ENCODE assay signal across 8 cellular contexts in the genomic region with DNA sequence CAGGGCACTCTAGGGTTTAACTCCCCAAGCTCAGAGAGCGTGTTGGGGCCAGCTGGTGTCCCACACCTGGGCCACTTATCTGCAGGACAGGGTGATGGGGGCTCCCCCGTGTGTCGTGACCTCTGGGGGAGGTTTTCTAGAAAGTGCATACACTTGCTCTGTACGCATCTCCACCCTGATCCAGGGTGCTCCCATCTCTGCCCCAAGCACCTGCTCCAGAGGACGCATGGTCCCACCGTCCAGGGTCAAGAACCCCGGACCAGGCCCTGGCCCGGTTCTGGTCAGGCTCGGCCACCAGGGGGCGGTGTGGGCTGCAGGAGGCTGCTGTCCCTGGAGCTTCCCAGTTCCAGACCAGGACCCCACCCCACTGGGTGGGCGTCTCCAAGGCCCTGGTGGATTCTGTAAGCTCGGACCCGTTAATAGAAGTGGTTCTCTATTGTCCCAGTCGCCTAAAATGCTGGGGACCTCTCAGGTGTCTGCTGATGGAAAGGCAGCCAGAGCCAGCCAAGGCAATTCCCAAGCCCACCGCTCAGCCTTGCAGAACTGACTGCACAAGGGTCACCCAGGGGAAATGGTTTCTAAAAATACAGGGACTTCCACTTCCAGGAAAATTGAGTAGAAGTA. TPM values are rescaled to one million over a fixed set of nuclear protein-coding genes. Genes with fewer than 3 reads are reported as not detected.
DNase-seq lines count a peak whose midpoint lies in the region; ATAC-seq, FAIRE-seq and TF ChIP-seq lines count a peak whose summit lies in the region.

No MANE protein-coding gene starts in this region.

- no peak overlapping the region for H3K4me3 ChIP-seq in AG04449 (ENCODE audit: low read depth, low read length)
- H3K4me3 ChIP-seq in IMR-90 (ENCODE audit: insufficient read depth, low read depth, low read length) = no peak overlapping the region
- H3K4me3 ChIP-seq in small intestine (ENCODE audit: low read depth in 1 of 2, low read length in 2 of 2) = no peak overlapping the region

- H3K4me1 ChIP-seq in IMR-90 (ENCODE audit: control insufficient read depth, insufficient read depth, low read length) (no peaks in the 10 kb centered on the region; the same call in 1 of the 2 replicates), small intestine (ENCODE audit: control insufficient read depth in 2 of 2, insufficient read depth in 1 of 2, low read depth in 1 of 2, low read length in 1 of 2) (no peaks in the 10 kb centered on the region)

- intact Hi-C loops in IMR-90 (cut with micrococcal nuclease) (loop anchor here (1.0 kb wide), 1 partner anchor 39 kb away; no protein-coding TSS in a partner anchor), Right ventricle myocardium inferior (cut with DNase I) (loop anchor here (2.0 kb wide), 1 partner anchor 35 kb away; the partner anchor contains the start of gene SEPTIN5)

- peak; percentile 62 for TF ChIP-seq CTCF in AG04449 (IDR thresholded peaks at IDR 0.05; ENCODE audit: insufficient read depth, low read length, missing control alignments)
- peak; percentile 52 for TF ChIP-seq CTCF in IMR-90 (conservative IDR thresholded peaks at IDR 0.05; ENCODE audit: low read depth, low read length)

- H2BK120ac ChIP-seq in IMR-90 (ENCODE audit: low read depth, low read length) = no peak overlapping the region

- WGBS in IMR-90 (ENCODE audit: extremely low coverage in 2 of 2, insufficient read length in 1 of 2), 2 experiments = 35% methylated on average over 4 of the region's 15 CpGs; no CpG with 5 or more reads in 1 of the 2 experiments
- WGBS in small intestine, 3 donors = 27 to 33% (median 29%) methylated on average over 15 of the region's 15 CpGs

- no peak overlapping the region for H3K4me2 ChIP-seq in IMR-90 (ENCODE audit: low read depth, low read length)

- POLR2A ChIA-PET in AG04449 (lab: Yijun Ruan, JAX) = no interaction called here
- POLR2A ChIA-PET in IMR-90 (lab: Charles Lee; ENCODE audit: unreplicated experiment) = no interaction called here

- in situ Hi-C loops in IMR-90 (cut with MboI; ENCODE audit: low sequenced_read_pairs) = no loop called here

- H2BK20ac ChIP-seq in IMR-90 (ENCODE audit: low read depth, low read length) = no peak overlapping the region

- peak; percentile 41 for TF ChIP-seq RAD21 in IMR-90 (IDR thresholded peaks at IDR 0.05; ENCODE audit: low read length)

- H3K14ac ChIP-seq in IMR-90 (replicated peaks; ENCODE audit: low read depth, low read length) = no peak overlapping the region

- H3K4ac ChIP-seq in IMR-90 (ENCODE audit: low read depth, low read length) = no peak overlapping the region

- no peaks in the 10 kb centered on the region for H4K20me1 ChIP-seq in IMR-90 (ENCODE audit: insufficient read depth, low read length)

- H3K23ac ChIP-seq in IMR-90 (ENCODE audit: low read depth, low read length) = no peak overlapping the region

- ATAC-seq in IMR-90 (ENCODE audit: low read depth) (peak; percentile 69), Right ventricle myocardium inferior (peak; percentile 82), GM21717 (IDR thresholded peaks at IDR 0.05; ENCODE audit: unreplicated experiment) (no peak), GM18505 (IDR thresholded peaks at IDR 0.05; ENCODE audit: unreplicated experiment) (no peak)

- CTCF ChIA-PET in AG04449 (lab: Yijun Ruan, JAX) (interaction anchor here (0.5 to 4.1 kb wide), 9 partner anchors 10 to 289 kb away, joined by 3 to 39 read pairs (median 4); no protein-coding TSS in a partner anchor), IMR-90 (lab: Yijun Ruan, JAX) (interaction anchor here (1.5 kb wide), 1 partner anchor 10 kb away, joined by 5 read pairs; no protein-coding TSS in a partner anchor)

- peak overlapping the region; percentile 5 for H2AK9ac ChIP-seq in IMR-90 (replicated peaks; ENCODE audit: low read depth, low read length, poor library complexity)

- no peaks in the 10 kb centered on the region for H3K9me1 ChIP-seq in IMR-90 (ENCODE audit: insufficient read depth, low read length)

- H3K36me3 ChIP-seq in IMR-90 (ENCODE audit: control insufficient read depth, insufficient read depth, low read length) (no peaks in the 10 kb centered on the region), small intestine (ENCODE audit: control insufficient read depth in 2 of 2, insufficient read depth in 2 of 2, low read length in 2 of 2) (no peaks in the 10 kb centered on the region)

- peak overlapping the region; percentile 24 for H2AFZ ChIP-seq in IMR-90 (replicated peaks; ENCODE audit: low read length, poor library complexity)

- DNase-seq in AG04449 (ENCODE audit: low read depth, low spot score) = no peak
- DNase-seq in IMR-90 = no peak
- DNase-seq in activated T-helper 1 cell treated with Interleukin-2 at 50 U/mL for 16 hours (ENCODE audit: low read depth) = peak; percentile 29
- peak; percentile 88 for DNase-seq in Right ventricle myocardium inferior (ENCODE audit: missing footprints)
- peak; percentile 9 for DNase-seq in small intestine
- DNase-seq in NOMO-1 treated with dmso at 0.1 percent for 144 hours (lab: John Stamatoyannopoulos, UW; ENCODE audit: unreplicated experiment) = no peak

- H3K27me3 ChIP-seq in IMR-90 (ENCODE audit: control insufficient read depth, insufficient read depth, low read length) (peaks cover 16% of the 10 kb centered on the region), small intestine (ENCODE audit: control insufficient read depth in 2 of 2, insufficient read depth in 2 of 2, low read length in 2 of 2) (peaks cover 0 to 2% of the 10 kb centered on the region in 2 donors)

- no peak overlapping the region for H3K56ac ChIP-seq in IMR-90 (ENCODE audit: extremely low read depth, insufficient read depth, low read length)

- H4K8ac ChIP-seq in IMR-90 (ENCODE audit: low read depth in 2 of 2, low read length in 2 of 2) = no peak overlapping the region

- H3K27ac ChIP-seq in IMR-90 (ENCODE audit: insufficient read depth, low read length) (no peak overlapping the region), small intestine (ENCODE audit: low read depth in 1 of 2, low read length in 1 of 2) (no peak overlapping the region)

- H2BK5ac ChIP-seq in IMR-90 (ENCODE audit: low read depth, low read length, poor library complexity, severe bottlenecking) = no peak overlapping the region

- no peaks in the 10 kb centered on the region for H3K79me1 ChIP-seq in IMR-90 (ENCODE audit: low read depth in 1 of 2, low read length in 2 of 2)

- no peak overlapping the region for H4K5ac ChIP-seq in IMR-90 (ENCODE audit: low read depth, low read length)

- TF ChIP-seq POLR2A in IMR-90 (IDR thresholded peaks at IDR 0.05; ENCODE audit: low read depth, low read length) (no peak), GM18505 (IDR thresholded peaks at IDR 0.05; ENCODE audit: borderline replicate concordance, extremely low read depth, insufficient read depth, insufficient read length) (no peak)

- H3K9me3 ChIP-seq in IMR-90 (ENCODE audit: control insufficient read depth, insufficient read depth, low read length) = no peaks in the 10 kb centered on the region
- no peaks in the 10 kb centered on the region for H3K9me3 ChIP-seq in small intestine (ENCODE audit: control insufficient read depth, low read depth)

- no peak for FAIRE-seq in small intestine (lab: Jason Lieb, UNC)

- no peak overlapping the region for H3K9ac ChIP-seq in IMR-90 (ENCODE audit: low read depth, low read length)

- no peak overlapping the region for H4K91ac ChIP-seq in IMR-90 (ENCODE audit: insufficient read depth, low read depth, low read length)

- no TSS peak for BruUV-seq in IMR-90 (replicated peaks; lab: Mats Ljungman, UMichigan)

- H2BK15ac ChIP-seq in IMR-90 (ENCODE audit: low read depth, low read length) = no peak overlapping the region

- H2AK5ac ChIP-seq in IMR-90 (ENCODE audit: low read depth, low read length) = no peak overlapping the region

- dilution Hi-C loops in IMR-90 (cut with HindIII; ENCODE audit: low sequenced_read_pairs, unreplicated experiment) = no loop called here

- H3K18ac ChIP-seq in IMR-90 (ENCODE audit: low read depth, low read length) = no peak overlapping the region

TF ChIP-seq in IMR-90, 13 proteins besides CTCF, POLR2A, EP300 and RAD21:
- TF ChIP-seq CHD1 (IDR thresholded peaks at IDR 0.05; ENCODE audit: low read depth, low read length) (no peak), SMC3 (IDR thresholded peaks at IDR 0.05; ENCODE audit: low read depth, low read length) (peak; percentile 45)

RNA-seq across cellular contexts. Expression of gene SEPTIN5, which starts 34.7 kb away (rescaled TPM):
- 16.8 and 17.2 TPM in 2 replicates for total RNA-seq in IMR-90 (2012; rRNA removed)
- polyA plus RNA-seq in IMR-90 (2012; rRNA removed) = 20.7 and 22.3 TPM in 2 replicates
- polyA plus RNA-seq in IMR-90 (2012; cell fraction: cytosol; rRNA removed) = 10.4 and 22.8 TPM in 2 replicates
- polyA plus RNA-seq in IMR-90 (2012; cell fraction: nucleus; rRNA removed; ENCODE audit: low replicate concordance) = 65.7 and 90.4 TPM in 2 replicates
- 120 TPM for total RNA-seq in Right ventricle myocardium inferior
- 1 to 10 TPM; 2.2 to 9.9 (median 2.2) TPM for polyA plus RNA-seq in small intestine

RNA-seq across cellular contexts. Expression of gene GP1BB, which starts 43.8 kb away (rescaled TPM):
- total RNA-seq in IMR-90 (2012; rRNA removed) (0.18 and 0.28 TPM in 2 replicates), Right ventricle myocardium inferior (not detected)
- polyA plus RNA-seq in IMR-90 (2012; rRNA removed) (1.5 and 4.6 TPM in 2 replicates), small intestine (1 to 10 TPM in 2 of 3 donors, under 1 TPM in 1; 0.67 to 1.4 (median 1.3) TPM)
- 1.2 and 3.0 TPM in 2 replicates for polyA plus RNA-seq in IMR-90 (2012; cell fraction: cytosol; rRNA removed)
- 7.1 and 36.7 TPM in 2 replicates for polyA plus RNA-seq in IMR-90 (2012; cell fraction: nucleus; rRNA removed; ENCODE audit: low replicate concordance)

Comparison
In these comparisons a context has a peak if more than half of its experiments do, and no peak if none do; other contexts are left out.
1. DNase-seq: peak in activated T-helper 1 cell treated with Interleukin-2 at 50 U/mL for 16 hours (single experiment), Right ventricle myocardium inferior (single experiment) and small intestine (single experiment); none in AG04449 (single experiment), IMR-90 (single experiment) and NOMO-1 treated with dmso at 0.1 percent for 144 hours (single experiment).
2. ATAC-seq: peak in IMR-90 (single experiment) and Right ventricle myocardium inferior (single experiment); none in GM21717 (single experiment) and GM18505 (single experiment).